Comparison of ENCODE assay signal across 8 cellular contexts in genomic region chr11:78022397-78023396, GRCh38. TPM values are rescaled to one million over a fixed set of nuclear protein-coding genes. Genes with fewer than 3 reads are reported as not detected.
DNase-seq lines count a peak whose midpoint lies in the region; ATAC-seq and TF ChIP-seq lines count a peak whose summit lies in the region.

TSS of gene KCTD14 (minus strand) at chr11:78023276. CDS start at chr11:78023249, 27 bp downstream.

- no peak for TF ChIP-seq CTCF in Panc1 (IDR thresholded peaks at IDR 0.05)
- no peak for TF ChIP-seq CTCF in fibroblast of the aortic adventitia (IDR thresholded peaks at IDR 0.05; ENCODE audit: insufficient read depth, low read length)
- TF ChIP-seq CTCF in prostate gland (IDR thresholded peaks at IDR 0.05): no peak

- H3K27ac ChIP-seq in Panc1 (ENCODE audit: low read length) (peak within 1 kb of the TSS; percentile 77), prostate gland (peak within 1 kb of the TSS; percentile 34 to 65)

- peak within 1 kb of the TSS; percentile 58 to 86 for H3K4me3 ChIP-seq in Panc1 (ENCODE audit: low read depth in 2 of 2, low read length in 2 of 2)
- peak within 1 kb of the TSS; percentile 56 for H3K4me3 ChIP-seq in fibroblast of the aortic adventitia (ENCODE audit: low read depth, low read length)
- H3K4me3 ChIP-seq in prostate gland: peak within 1 kb of the TSS; percentile 33 to 36

- H3K36me3 ChIP-seq in Panc1 (ENCODE audit: control insufficient read depth, insufficient read depth, low read length) (no peaks in the 10 kb centered on the region), prostate gland (no peaks in the 10 kb centered on the region)

- no TSS peak for BruUV-seq in Panc1 (replicated peaks; lab: Mats Ljungman, UMichigan)

- H3K4me1 ChIP-seq in Panc1 (ENCODE audit: control insufficient read depth, insufficient read depth, low read length) (peaks cover 22% of the 10 kb centered on the region), prostate gland (replicated peaks) (no peaks in the 10 kb centered on the region)

- POLR2A ChIA-PET in Panc1 (lab: Charles Lee): no interaction called here

- no peaks in the 10 kb centered on the region for H3K9me3 ChIP-seq in Panc1 (ENCODE audit: control insufficient read depth, insufficient read depth, low read depth, low read length)
- no peaks in the 10 kb centered on the region for H3K9me3 ChIP-seq in prostate gland

- 4% methylated on average over 37 of the region's 37 CpGs for WGBS in prostate gland

- CTCF ChIA-PET in Panc1 (lab: Charles Lee): no interaction called here

- DNase-seq in GM03348 (ENCODE audit: low spot score) (peak; percentile 50), Panc1 (ENCODE audit: low read depth, low spot score) (no peak), fibroblast of the aortic adventitia (ENCODE audit: low read depth) (no peak), prostate gland (ENCODE audit: low spot score) (peak; percentile 37)
- no peak for DNase-seq in stimulated activated CD4-positive, alpha-beta T cell treated with anti-CD3 and anti-CD28 coated beads, Interleukin-2, amount 100 ng/mL, for 24 hours

- in situ Hi-C loops in Panc1 (cut with HindIII; ENCODE audit: low pct_unique_long_range_greater_than_20kb, low sequenced_read_pairs): no loop called here

- H3K27me3 ChIP-seq in Panc1 (ENCODE audit: control insufficient read depth, insufficient read depth, low read length) (no peaks in the 10 kb centered on the region), prostate gland (replicated peaks; ENCODE audit: insufficient read depth) (no peaks in the 10 kb centered on the region)

- ATAC-seq in Panc1 (peak; percentile 95), GM21576 (IDR thresholded peaks at IDR 0.05; ENCODE audit: unreplicated experiment) (no peak), GM21360 (IDR thresholded peaks at IDR 0.05; ENCODE audit: unreplicated experiment) (no peak), HG02610 (IDR thresholded peaks at IDR 0.05; ENCODE audit: unreplicated experiment) (no peak)

- TF ChIP-seq POLR2A in prostate gland (IDR thresholded peaks at IDR 0.05): peak; percentile 53

- intact Hi-C loops in Panc1 (cut with micrococcal nuclease; ENCODE audit: unreplicated experiment): no loop called here
- intact Hi-C loops in prostate gland (cut with DNase I): no loop called here

RNA-seq across cellular contexts. Expression of gene KCTD14, which starts in this region (rescaled TPM):
- total RNA-seq in Panc1 (2021; ENCODE audit: unreplicated experiment) (19.3 TPM), fibroblast of the aortic adventitia (ENCODE audit: low replicate concordance) (0.45 TPM in 1 of 2 replicates, not detected in the other), prostate gland (10 to 100 TPM in 1 of 2 donors, 1 to 10 TPM in 1; 3.6 to 16.8 TPM)
- 21.7 TPM for polyA plus RNA-seq in Panc1 (2012; ENCODE audit: insufficient read length)

Comparison
In these comparisons a context has a peak if more than half of its experiments do, and no peak if none do; other contexts are left out.
1. DNase-seq: peak in GM03348 (single experiment) and prostate gland (single experiment); none in Panc1 (single experiment), fibroblast of the aortic adventitia (single experiment) and stimulated activated CD4-positive, alpha-beta T cell treated with anti-CD3 and anti-CD28 coated beads, Interleukin-2, amount 100 ng/mL, for 24 hours (0 of 2).
2. Peak in every context shown above with its lines, with median percentiles within 50 percentile points of each other: H3K4me3 ChIP-seq.